ENCODE assay signal across 1 cellular context in the genomic region with DNA sequence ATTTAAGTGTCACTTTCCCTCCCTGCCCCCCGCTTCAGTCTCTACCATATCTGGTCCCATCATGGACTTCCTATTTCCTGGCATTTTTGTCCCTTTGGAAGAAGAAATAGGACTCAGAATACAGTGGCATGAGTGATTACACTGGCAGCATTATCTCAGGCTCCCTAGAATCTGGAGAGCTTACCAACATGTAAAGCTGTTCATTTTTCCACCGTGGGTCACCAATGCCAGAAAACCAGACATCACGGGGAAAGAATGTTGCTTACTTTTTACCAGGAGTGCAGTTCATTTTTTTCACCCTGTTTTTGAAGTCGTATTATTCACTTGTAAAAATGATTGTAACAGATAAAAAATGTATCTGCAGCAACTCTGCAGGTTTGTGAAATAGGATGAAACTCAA.
TF ChIP-seq lines count a peak whose summit lies in the region.

No MANE protein-coding gene starts in this region.

TF ChIP-seq in IMR-90, 13 proteins besides CTCF, POLR2A, EP300 and RAD21:
- TF ChIP-seq SMC3 (IDR thresholded peaks at IDR 0.05; ENCODE audit: low read depth, low read length) (no peak), MAFK (IDR thresholded peaks at IDR 0.05; ENCODE audit: low read depth, low read length) (0 out of 2 replicates have a peak, but pooled peaks have one; percentile 10)
TF ChIP-seq in IMR-90: peak in this region for 1.
